25 cellular contexts compared by ENCODE assay signal in genomic region chr11:92745186-92745585, GRCh38.
A peak's percentile ranks its signal among the peaks of the same experiment; 100 is the strongest.
DNase-seq lines count a peak whose midpoint lies in the region; TF ChIP-seq lines count a peak whose summit lies in the region.
"Had no signal": no experiment of that assay in that cellular context is flagged by ENCODE, and none has a peak within 500 bp of the region (broad histone marks: within the 10 kb centered on the region; RNA-seq: fewer than 3 reads in every experiment).

No MANE protein-coding gene starts in this region.

- intact Hi-C loops in activated CD4-positive, alpha-beta T cell treated with anti-CD3 and anti-CD28 coated beads, Interleukin-2, amount 10 ng/mL, durations not matched to agents 24 days and 14 days (cut with micrococcal nuclease): no loop called here
- intact Hi-C loops in posterior vena cava (cut with DNase I): no loop called here

- no peak overlapping the region for H2AK5ac ChIP-seq in mesendoderm (ENCODE audit: low read length)

- H3K9me3 Mint-ChIP-seq in glutamatergic neuron (ENCODE audit: unreplicated experiment) (peaks cover 8% of the 10 kb centered on the region), nephron (peaks cover 9% of the 10 kb centered on the region)
- H3K9me3 Mint-ChIP-seq in activated CD4-positive, alpha-beta T cell treated with anti-CD3 and anti-CD28 coated beads, Interleukin-2, amount 10 ng/mL, durations not matched to agents 24 days and 14 days: no peaks in the 10 kb centered on the region

- no peak overlapping the region for H2BK5ac ChIP-seq in mesendoderm (ENCODE audit: low read length)

- H3K27ac Mint-ChIP-seq in glutamatergic neuron (ENCODE audit: unreplicated experiment) (peak overlapping the region; percentile 13), nephron (peak overlapping the region in 2 of 3 experiments; percentile 9 to 18)
- no peak overlapping the region for H3K27ac Mint-ChIP-seq in activated CD4-positive, alpha-beta T cell treated with anti-CD3 and anti-CD28 coated beads, Interleukin-2, amount 10 ng/mL, durations not matched to agents 24 days and 14 days
- H3K27ac Mint-ChIP-seq: CD14-positive monocyte; CD4-positive, alpha-beta memory T cell; CD4-positive, CD25-positive, alpha-beta regulatory T cell; CD8-positive, alpha-beta memory T cell had no signal

- H3K4me2 ChIP-seq in mesendoderm (ENCODE audit: low read length): no peak overlapping the region
- H3K4me2 ChIP-seq: BLaER1 had no signal

- DNase-seq in NCI-H69 (lab: John Stamatoyannopoulos, UW) (peak; percentile 82), glutamatergic neuron (no peak), putamen (ENCODE audit: low spot score) (peak; percentile 73), AG08396 (ENCODE audit: low spot score) (no peak), posterior vena cava (ENCODE audit: low spot score) (no peak), mesendoderm (no peak)
- no peak for DNase-seq in activated CD4-positive, alpha-beta T cell treated with anti-CD3 and anti-CD28 coated beads, Interleukin-2, amount 10 ng/mL, durations not matched to agents 24 days and 14 days
- DNase-seq: 8988T; BE2C; C1 segment of cervical spinal cord; CD4-positive, alpha-beta memory T cell; CD4-positive, CD25-positive, alpha-beta regulatory T cell; CD8-positive, alpha-beta memory T cell; COR-L47; DMS 273 treated with DMSO at 0.1 percent for 48 hours; DMS153; DMS53; DMS79; DND-41; EL; GDM1 had no signal

- no peak overlapping the region for H2BK120ac ChIP-seq in mesendoderm (ENCODE audit: low read depth, low read length)

- no peaks in the 10 kb centered on the region for H3K79me2 ChIP-seq in mesendoderm (ENCODE audit: control insufficient read depth, insufficient read depth, low read length)

- no peaks in the 10 kb centered on the region for H3K4me1 ChIP-seq in mesendoderm (ENCODE audit: control insufficient read depth, low read depth, low read length)
- H3K4me1 ChIP-seq: BE2C, BLaER1 had no signal

- H3K27me3 Mint-ChIP-seq in glutamatergic neuron (ENCODE audit: unreplicated experiment) (no peaks in the 10 kb centered on the region), nephron (ENCODE audit: low read depth) (peaks cover 3% of the 10 kb centered on the region)
- no peaks in the 10 kb centered on the region for H3K27me3 Mint-ChIP-seq in activated CD4-positive, alpha-beta T cell treated with anti-CD3 and anti-CD28 coated beads, Interleukin-2, amount 10 ng/mL, durations not matched to agents 24 days and 14 days
- H3K27me3 Mint-ChIP-seq: CD4-positive, alpha-beta memory T cell; CD4-positive, CD25-positive, alpha-beta regulatory T cell; CD8-positive, alpha-beta memory T cell had no signal

- H3K4ac ChIP-seq in mesendoderm (ENCODE audit: low read depth, low read length): no peak overlapping the region

- TF ChIP-seq CTCF in glutamatergic neuron (IDR thresholded peaks at IDR 0.05; ENCODE audit: partially characterized antibody, unreplicated experiment) (no peak), nephron (IDR thresholded peaks at IDR 0.05; ENCODE audit: unreplicated experiment in 3 of 3) (no peak)

- H3K4me3 ChIP-seq in mesendoderm (ENCODE audit: low read length): no peak overlapping the region
- H3K4me3 ChIP-seq: BLaER1, GM12878 had no signal

- H3K23ac ChIP-seq in mesendoderm (ENCODE audit: low read length): no peak overlapping the region

- H3K9ac ChIP-seq in mesendoderm (ENCODE audit: low read length): no peak overlapping the region
- H3K9ac ChIP-seq: BLaER1 had no signal

- no peak overlapping the region for H3K27ac ChIP-seq in mesendoderm (ENCODE audit: low read depth, low read length)
- H3K27ac ChIP-seq: BLaER1 had no signal

- no peak overlapping the region for H3K56ac ChIP-seq in mesendoderm (ENCODE audit: low read length)

- WGBS in mesendoderm (ENCODE audit: extremely low coverage, insufficient coverage, low lambda C conversion rate): no CpG with 5 or more reads among the region's 3 CpGs

- H4K8ac ChIP-seq in mesendoderm (ENCODE audit: low read depth, low read length): no peak overlapping the region

- no peak overlapping the region for H3K4me3 Mint-ChIP-seq in glutamatergic neuron (ENCODE audit: unreplicated experiment)
- no peak overlapping the region for H3K4me3 Mint-ChIP-seq in nephron
- H3K4me3 Mint-ChIP-seq in activated CD4-positive, alpha-beta T cell treated with anti-CD3 and anti-CD28 coated beads, Interleukin-2, amount 10 ng/mL, durations not matched to agents 24 days and 14 days: no peak overlapping the region
- H3K4me3 Mint-ChIP-seq: CD14-positive monocyte; CD4-positive, alpha-beta memory T cell; CD4-positive, CD25-positive, alpha-beta regulatory T cell; CD8-positive, alpha-beta memory T cell had no signal

- no peaks in the 10 kb centered on the region for H3K36me3 ChIP-seq in mesendoderm (ENCODE audit: control insufficient read depth, insufficient read depth, low read length)
- H3K36me3 ChIP-seq: BE2C, BLaER1 had no signal

- no peak overlapping the region for H3K18ac ChIP-seq in mesendoderm (ENCODE audit: low read length)

- H3K36me3 Mint-ChIP-seq in glutamatergic neuron (ENCODE audit: unreplicated experiment): peaks cover 16% of the 10 kb centered on the region
- H3K36me3 Mint-ChIP-seq in nephron (ENCODE audit: low read depth): peaks cover 10% of the 10 kb centered on the region
- H3K36me3 Mint-ChIP-seq in activated CD4-positive, alpha-beta T cell treated with anti-CD3 and anti-CD28 coated beads, Interleukin-2, amount 10 ng/mL, durations not matched to agents 24 days and 14 days (ENCODE audit: low read depth): no peaks in the 10 kb centered on the region
- H3K36me3 Mint-ChIP-seq: CD14-positive monocyte; CD4-positive, alpha-beta memory T cell; CD4-positive, CD25-positive, alpha-beta regulatory T cell; CD8-positive, alpha-beta memory T cell had no signal

- no peak overlapping the region for H2BK15ac ChIP-seq in mesendoderm (replicated peaks; ENCODE audit: low read depth)

- H3K4me1 Mint-ChIP-seq in glutamatergic neuron (ENCODE audit: low read depth, unreplicated experiment) (peaks cover 11% of the 10 kb centered on the region), nephron (peaks cover 20% of the 10 kb centered on the region)
- H3K4me1 Mint-ChIP-seq in activated CD4-positive, alpha-beta T cell treated with anti-CD3 and anti-CD28 coated beads, Interleukin-2, amount 10 ng/mL, durations not matched to agents 24 days and 14 days: no peaks in the 10 kb centered on the region
- H3K4me1 Mint-ChIP-seq: CD14-positive monocyte; CD4-positive, alpha-beta memory T cell; CD4-positive, CD25-positive, alpha-beta regulatory T cell; CD8-positive, alpha-beta memory T cell had no signal

- no peak overlapping the region for H4K5ac ChIP-seq in mesendoderm (ENCODE audit: low read length)

- H3K27me3 ChIP-seq in mesendoderm (ENCODE audit: insufficient read depth, low read length, poor library complexity): no peaks in the 10 kb centered on the region
- H3K27me3 ChIP-seq: BE2C, BLaER1 had no signal

- no peaks in the 10 kb centered on the region for H3K79me1 ChIP-seq in mesendoderm (ENCODE audit: low read length)

Comparison
In these comparisons a context has a peak if more than half of its experiments do, and no peak if none do; other contexts are left out.
1. DNase-seq: peak in NCI-H69 (single experiment) and putamen (single experiment); none in glutamatergic neuron (single experiment), activated CD4-positive, alpha-beta T cell treated with anti-CD3 and anti-CD28 coated beads, Interleukin-2, amount 10 ng/mL, durations not matched to agents 24 days and 14 days (single experiment), AG08396 (single experiment), posterior vena cava (single experiment) and mesendoderm (single experiment).